ENCODE assay signal across 5 cellular contexts in genomic region chr7:77872256-77872655, GRCh38.
DNase-seq lines count a peak whose midpoint lies in the region; ATAC-seq, FAIRE-seq and TF ChIP-seq lines count a peak whose summit lies in the region.
"Not testable (repeated sequence)": the region's sequence is repeated elsewhere in the genome, so short reads cannot be mapped to it uniquely, and the experiment has no call there.

No MANE protein-coding gene starts in this region.

- not testable (repeated sequence) for TF ChIP-seq RAD21 in IMR-90 (IDR thresholded peaks at IDR 0.05; ENCODE audit: low read length); K562 (CRISPR knock-in tag; conservative IDR thresholded peaks at IDR 0.05 in 1 of 2, IDR thresholded peaks at IDR 0.05 in 1 of 2)

- not testable (repeated sequence) for H2BK120ac ChIP-seq in IMR-90 (ENCODE audit: low read depth, low read length)

- BruUV-seq in IMR-90 (replicated peaks; lab: Mats Ljungman, UMichigan); K562 (replicated peaks; lab: Mats Ljungman, UMichigan): not testable (repeated sequence)

- DNase-seq in EH (ENCODE audit: low read depth) (peak; percentile 34), IMR-90 (peak; percentile 13), NT2/D1 (ENCODE audit: low read depth, low spot score) (peak; percentile 9), kidney tubule cell (ENCODE audit: low spot score) (peak; percentile 11)
- DNase-seq in K562 (ENCODE audit: extremely low read depth in 1 of 4, low spot score in 3 of 4), result not testable (repeated sequence)

- dilution Hi-C loops in IMR-90 (cut with HindIII; ENCODE audit: low sequenced_read_pairs, unreplicated experiment), result not testable (repeated sequence)

- not testable (repeated sequence) for H3K27me3 ChIP-seq in IMR-90 (ENCODE audit: control insufficient read depth, insufficient read depth, low read length); NT2/D1 (ENCODE audit: insufficient read depth, insufficient read length); K562 (ENCODE audit: control insufficient read depth in 2 of 2, insufficient read depth in 2 of 2, low read length in 2 of 2)

- not testable (repeated sequence) for H4K20me1 ChIP-seq in IMR-90 (ENCODE audit: insufficient read depth, low read length); K562 (replicated peaks; ENCODE audit: control insufficient read depth, insufficient read depth, low read length)

- not testable (repeated sequence) for H2BK5ac ChIP-seq in IMR-90 (ENCODE audit: low read depth, low read length, poor library complexity, severe bottlenecking)

- not testable (repeated sequence) for H4K91ac ChIP-seq in IMR-90 (ENCODE audit: insufficient read depth, low read depth, low read length)

- peaks cover 19 to 64% of the 10 kb centered on the region in 2 experiments for H3K79me1 ChIP-seq in IMR-90 (ENCODE audit: low read depth in 1 of 2, low read length in 2 of 2)

- H3K18ac ChIP-seq in IMR-90 (ENCODE audit: low read depth, low read length), result not testable (repeated sequence)

- not testable (repeated sequence) for TF ChIP-seq CTCF in IMR-90 (conservative IDR thresholded peaks at IDR 0.05; ENCODE audit: low read depth, low read length); K562 (IDR thresholded peaks at IDR 0.05 in 2 of 3, conservative IDR thresholded peaks at IDR 0.05 in 1 of 3; ENCODE audit: insufficient read depth in 2 of 3, low read depth in 1 of 3, low read length in 3 of 3)

- not testable (repeated sequence) for H2AFZ ChIP-seq in IMR-90 (replicated peaks; ENCODE audit: low read length, poor library complexity); K562 (ENCODE audit: low read depth, low read length)

- H4K5ac ChIP-seq in IMR-90 (ENCODE audit: low read depth, low read length), result not testable (repeated sequence)

- FAIRE-seq in K562 (lab: Jason Lieb, UNC), result not testable (repeated sequence)

- H3K4me2 ChIP-seq in IMR-90 (ENCODE audit: low read depth, low read length); K562 (ENCODE audit: insufficient read depth, low read length): not testable (repeated sequence)

- not testable (repeated sequence) for H2AK9ac ChIP-seq in IMR-90 (replicated peaks; ENCODE audit: low read depth, low read length, poor library complexity)

- TF ChIP-seq EP300 in K562 (IDR thresholded peaks at IDR 0.05; ENCODE audit: low read length), result not testable (repeated sequence)

- H2AK5ac ChIP-seq in IMR-90 (ENCODE audit: low read depth, low read length), result not testable (repeated sequence)

- H3K36me3 ChIP-seq in IMR-90 (ENCODE audit: control insufficient read depth, insufficient read depth, low read length); NT2/D1 (ENCODE audit: insufficient read depth, insufficient read length, low read length); K562 (ENCODE audit: control insufficient read depth, insufficient read depth, low read length): not testable (repeated sequence)

- not testable (repeated sequence) for H3K4me1 ChIP-seq in IMR-90 (ENCODE audit: control insufficient read depth, insufficient read depth, low read length); NT2/D1 (ENCODE audit: insufficient read depth, insufficient read length); K562 (replicated peaks in 1 of 2; ENCODE audit: control insufficient read depth in 2 of 2, insufficient read depth in 2 of 2, low read length in 2 of 2)

- not testable (repeated sequence) for H3K56ac ChIP-seq in IMR-90 (ENCODE audit: extremely low read depth, insufficient read depth, low read length)

- in situ Hi-C loops in IMR-90 (cut with MboI; ENCODE audit: low sequenced_read_pairs); K562 (cut with MboI): not testable (repeated sequence)

- CTCF ChIA-PET in IMR-90 (lab: Yijun Ruan, JAX); K562 (lab: Yijun Ruan, JAX; ENCODE audit: low intra/inter-chr PET ratio): not testable (repeated sequence)

- H3K23ac ChIP-seq in IMR-90 (ENCODE audit: low read depth, low read length), result not testable (repeated sequence)

- not testable (repeated sequence) for H3K14ac ChIP-seq in IMR-90 (replicated peaks; ENCODE audit: low read depth, low read length)

- not testable (repeated sequence) for H3K9me1 ChIP-seq in IMR-90 (ENCODE audit: insufficient read depth, low read length); K562 (ENCODE audit: control insufficient read depth, insufficient read depth, low read length)

- H2BK20ac ChIP-seq in IMR-90 (ENCODE audit: low read depth, low read length), result not testable (repeated sequence)

- intact Hi-C loops in IMR-90 (cut with micrococcal nuclease); K562 (cut with micrococcal nuclease): not testable (repeated sequence)

- not testable (repeated sequence) for H4K8ac ChIP-seq in IMR-90 (ENCODE audit: low read depth in 2 of 2, low read length in 2 of 2)

- WGBS in IMR-90 (ENCODE audit: extremely low coverage in 2 of 2, insufficient read length in 1 of 2), 2 experiments, result 80% methylated on average over 1 of the region's 1 CpG; no CpG with 5 or more reads in 1 of the 2 experiments
- WGBS in K562 (ENCODE audit: insufficient coverage, low coverage, missing lambda C conversion rate), result 0% methylated on average over 1 of the region's 1 CpG

- H3K9me3 ChIP-seq in IMR-90 (ENCODE audit: control insufficient read depth, insufficient read depth, low read length); NT2/D1 (ENCODE audit: insufficient read depth, low read length); K562 (replicated peaks; ENCODE audit: control insufficient read depth, insufficient read depth, low read depth, low read length): not testable (repeated sequence)

- peak; percentile 24; the same call in 1 of the 2 replicates for ATAC-seq in IMR-90 (ENCODE audit: low read depth)
- ATAC-seq in K562, result not testable (repeated sequence)

- not testable (repeated sequence) for H3K4ac ChIP-seq in IMR-90 (ENCODE audit: low read depth, low read length)

- peaks cover 41% of the 10 kb centered on the region for H3K79me2 ChIP-seq in K562 (ENCODE audit: control insufficient read depth, insufficient read depth, low read length)

- H3K9ac ChIP-seq in IMR-90 (ENCODE audit: low read depth, low read length); NT2/D1 (ENCODE audit: insufficient read length, low read depth); K562 (ENCODE audit: insufficient read depth in 1 of 2, low read depth in 2 of 2, low read length in 2 of 2): not testable (repeated sequence)

- H3K4me3 ChIP-seq in IMR-90 (ENCODE audit: insufficient read depth, low read depth, low read length); NT2/D1 (ENCODE audit: insufficient read length, low read depth); K562: not testable (repeated sequence)

- not testable (repeated sequence) for TF ChIP-seq POLR2A in IMR-90 (IDR thresholded peaks at IDR 0.05; ENCODE audit: low read depth, low read length); K562 (conservative IDR thresholded peaks at IDR 0.05)

- H2BK15ac ChIP-seq in IMR-90 (ENCODE audit: low read depth, low read length), result not testable (repeated sequence)

- POLR2A ChIA-PET in IMR-90 (lab: Charles Lee; ENCODE audit: unreplicated experiment), result not testable (repeated sequence)
- POLR2A ChIA-PET in K562 (lab: Yijun Ruan, JAX), result interaction anchor here (0.7 to 0.8 kb wide), 2 partner anchors 12 to 19 kb away, joined by 3 read pairs; no protein-coding TSS in a partner anchor

- H3K27ac ChIP-seq in IMR-90 (ENCODE audit: insufficient read depth, low read length); K562 (ENCODE audit: extremely low read depth, low read depth, low read length): not testable (repeated sequence)

TF ChIP-seq in K562, 482 proteins besides CTCF, POLR2A, EP300 and RAD21:
- not testable (repeated sequence) for TF ChIP-seq PBX2 (CRISPR knock-in tag; IDR thresholded peaks at IDR 0.05; ENCODE audit: low read depth)
- TF ChIP-seq PBX2 (tag; conservative IDR thresholded peaks at IDR 0.05; ENCODE audit: low read depth) (0 out of 2 replicates have a peak, but pooled peaks have one; percentile 19), KDM1A (IDR thresholded peaks at IDR 0.05) (peak; percentile 64 to 81; a peak in 3 of 4 replicates), MEIS2 (IDR thresholded peaks at IDR 0.05; ENCODE audit: partially characterized antibody) (peak; percentile 37), PKNOX1 (IDR thresholded peaks at IDR 0.05) (peak; percentile 46; the same call in 1 of the 2 replicates)
